Comparison of ENCODE assay signal across 10 cellular contexts in genomic region chr16:68283346-68283745, GRCh38. TPM values are rescaled to one million over a fixed set of nuclear protein-coding genes. Genes with fewer than 3 reads are reported as not detected.
DNase-seq lines count a peak whose midpoint lies in the region; ATAC-seq, FAIRE-seq and TF ChIP-seq lines count a peak whose summit lies in the region.
"Had no signal": no experiment of that assay in that cellular context is flagged by ENCODE, and none has a peak within 500 bp of the region (broad histone marks: within the 10 kb centered on the region; RNA-seq: fewer than 3 reads in every experiment).

No MANE protein-coding gene starts in this region.

- 0 out of 2 replicates have a peak, but pooled peaks cover 6% of the 10 kb centered on the region for H4K20me1 ChIP-seq in K562 (replicated peaks; ENCODE audit: control insufficient read depth, insufficient read depth, low read length)

- TF ChIP-seq EP300 in K562 (IDR thresholded peaks at IDR 0.05; ENCODE audit: low read length) = no peak

- 69% methylated on average over 5 of the region's 5 CpGs for WGBS in K562 (ENCODE audit: insufficient coverage, low coverage, missing lambda C conversion rate)

- H3K9ac ChIP-seq in K562 (ENCODE audit: insufficient read depth in 1 of 2, low read depth in 2 of 2, low read length in 2 of 2) = no peak overlapping the region

- peaks cover 32% of the 10 kb centered on the region for H3K79me2 ChIP-seq in K562 (ENCODE audit: control insufficient read depth, insufficient read depth, low read length)

- no peak for DNase-seq in CD8-positive, alpha-beta memory T cell
- DNase-seq in K562 (ENCODE audit: extremely low read depth in 1 of 4, low spot score in 3 of 4) (no peak), osteocyte (ENCODE audit: extremely low spot score, unreplicated experiment) (no peak), HUDEP-2 (lab: John Stamatoyannopoulos, UW; ENCODE audit: unreplicated experiment in 76 of 76) (no peak), islet precursor cell (no peak), T1000 (lab: John Stamatoyannopoulos, UW) (no peak), frontal cortex (ENCODE audit: low spot score in 2 of 2) (no peak)
- DNase-seq: NCI-H748 treated with DMSO at 0.1 percent for 48 hours had no signal

- no peak for TF ChIP-seq POLR2A in K562 (conservative IDR thresholded peaks at IDR 0.05)

- in situ Hi-C loops in K562 (cut with MboI) = no loop called here

- no TSS peak for BruUV-seq in K562 (replicated peaks; lab: Mats Ljungman, UMichigan)

- peaks cover 10% of the 10 kb centered on the region for H3K36me3 ChIP-seq in CD8-positive, alpha-beta memory T cell (ENCODE audit: insufficient read depth, low read length)
- H3K36me3 ChIP-seq in KOPT-K1 (ENCODE audit: insufficient read depth, low read length) (peaks cover 28% of the 10 kb centered on the region), K562 (ENCODE audit: control insufficient read depth, insufficient read depth, low read length) (peaks cover 76% of the 10 kb centered on the region)

- H3K27me3 ChIP-seq in CD8-positive, alpha-beta memory T cell (ENCODE audit: insufficient read depth, low read length, poor library complexity, severe bottlenecking) = no peaks in the 10 kb centered on the region
- H3K27me3 ChIP-seq in K562 (ENCODE audit: control insufficient read depth in 2 of 2, insufficient read depth in 2 of 2, low read length in 2 of 2) = no peaks in the 10 kb centered on the region

- H3K4me3 Mint-ChIP-seq in CD8-positive, alpha-beta memory T cell = peak overlapping the region; percentile 4 to 84 (median 65)
- no peak overlapping the region for H3K4me3 Mint-ChIP-seq in osteocyte (ENCODE audit: unreplicated experiment)

- no peak overlapping the region for H3K27ac ChIP-seq in CD8-positive, alpha-beta memory T cell (ENCODE audit: low read depth, low read length)
- H3K27ac ChIP-seq in KOPT-K1 (ENCODE audit: low read depth, low read length, poor library complexity, severe bottlenecking) (peak overlapping the region; percentile 86), K562 (ENCODE audit: extremely low read depth, low read depth, low read length) (peak overlapping the region; percentile 28; the same call in 1 of the 3 replicates)

- H3K27me3 Mint-ChIP-seq in CD8-positive, alpha-beta memory T cell = no peaks in the 10 kb centered on the region
- no peaks in the 10 kb centered on the region for H3K27me3 Mint-ChIP-seq in osteocyte (ENCODE audit: unreplicated experiment)

- H3K4me1 ChIP-seq in CD8-positive, alpha-beta memory T cell (ENCODE audit: insufficient read depth, low read length) = peaks cover 93% of the 10 kb centered on the region
- peaks cover 0 to 20% of the 10 kb centered on the region in 2 experiments; a peak in 4 of 5 replicates for H3K4me1 ChIP-seq in K562 (replicated peaks in 1 of 2; ENCODE audit: control insufficient read depth in 2 of 2, insufficient read depth in 2 of 2, low read length in 2 of 2)

- TF ChIP-seq RAD21 in K562 (CRISPR knock-in tag; conservative IDR thresholded peaks at IDR 0.05 in 1 of 2, IDR thresholded peaks at IDR 0.05 in 1 of 2) = no peak

- H3K4me2 ChIP-seq in K562 (ENCODE audit: insufficient read depth, low read length) = no peak overlapping the region

- no peak for ATAC-seq in K562

- peak overlapping the region; percentile 80 to 98 (median 90) for H3K27ac Mint-ChIP-seq in CD8-positive, alpha-beta memory T cell
- H3K27ac Mint-ChIP-seq in osteocyte (ENCODE audit: unreplicated experiment) = peak overlapping the region; percentile 8

- H3K36me3 Mint-ChIP-seq in CD8-positive, alpha-beta memory T cell = peaks cover 0 to 60% (median 29%) of the 10 kb centered on the region in 3 donors
- peaks cover 45% of the 10 kb centered on the region for H3K36me3 Mint-ChIP-seq in osteocyte (ENCODE audit: unreplicated experiment)

- no peaks in the 10 kb centered on the region for H3K9me1 ChIP-seq in K562 (ENCODE audit: control insufficient read depth, insufficient read depth, low read length)

- no peak overlapping the region for H2AFZ ChIP-seq in K562 (ENCODE audit: low read depth, low read length)

- POLR2A ChIA-PET in CD8-positive, alpha-beta memory T cell (lab: Charles Lee) = interaction anchor here (2.0 to 3.5 kb wide), 2 partner anchors 11 to 19 kb away, joined by 5 to 21 read pairs; partner anchors contain the start of gene SLC7A6
- POLR2A ChIA-PET in K562 (lab: Yijun Ruan, JAX) = interaction anchor here (0.6 to 1.8 kb wide), 11 partner anchors 9 to 577 kb away, joined by 3 to 8 read pairs (median 3); no protein-coding TSS in a partner anchor

- H3K9me3 ChIP-seq in CD8-positive, alpha-beta memory T cell (ENCODE audit: low read length) = no peaks in the 10 kb centered on the region
- no peaks in the 10 kb centered on the region for H3K9me3 ChIP-seq in KOPT-K1 (ENCODE audit: insufficient read depth, low read length, poor library complexity, severe bottlenecking)
- H3K9me3 ChIP-seq in K562 (replicated peaks; ENCODE audit: control insufficient read depth, insufficient read depth, low read depth, low read length) = no peaks in the 10 kb centered on the region

- H3K4me3 ChIP-seq in CD8-positive, alpha-beta memory T cell (ENCODE audit: low read length) = no peak overlapping the region
- H3K4me3 ChIP-seq in K562 = no peak overlapping the region

- no peaks in the 10 kb centered on the region for H3K9me3 Mint-ChIP-seq in CD8-positive, alpha-beta memory T cell
- H3K9me3 Mint-ChIP-seq in osteocyte (ENCODE audit: unreplicated experiment) = no peaks in the 10 kb centered on the region

- no peak for FAIRE-seq in K562 (lab: Jason Lieb, UNC)
- no peak for FAIRE-seq in frontal cortex (lab: Jason Lieb, UNC)

- TF ChIP-seq CTCF in K562 (IDR thresholded peaks at IDR 0.05 in 2 of 3, conservative IDR thresholded peaks at IDR 0.05 in 1 of 3; ENCODE audit: insufficient read depth in 2 of 3, low read depth in 1 of 3, low read length in 3 of 3) = no peak
- TF ChIP-seq CTCF in osteocyte (IDR thresholded peaks at IDR 0.05) = no peak

- CTCF ChIA-PET in CD8-positive, alpha-beta memory T cell (lab: Charles Lee) = interaction anchor here (1.3 to 22.1 kb wide), 8 partner anchors 10 to 56 kb away, joined by 3 to 319 read pairs (median 4); partner anchors contain the start of genes PRMT7, SLC7A6 and SLC7A6OS
- CTCF ChIA-PET in K562 (lab: Yijun Ruan, JAX; ENCODE audit: low intra/inter-chr PET ratio) = no interaction called here

- intact Hi-C loops in K562 (cut with micrococcal nuclease) = no loop called here

- peaks cover 80 to 89% (median 87%) of the 10 kb centered on the region in 3 donors for H3K4me1 Mint-ChIP-seq in CD8-positive, alpha-beta memory T cell
- peaks cover 17% of the 10 kb centered on the region for H3K4me1 Mint-ChIP-seq in osteocyte (ENCODE audit: unreplicated experiment)

RNA-seq across cellular contexts. Expression of gene SLC7A6, which starts 19.0 kb away (rescaled TPM):
- total RNA-seq in CD8-positive, alpha-beta memory T cell = 10 to 100 TPM; 91.2 to 94.9 TPM
- 18.7 TPM for polyA plus RNA-seq in CD8-positive, alpha-beta memory T cell
- total RNA-seq in K562 (2011; cell fraction: chromatin; rRNA removed; ENCODE audit: low replicate concordance) = 281 and 367 TPM in 2 replicates
- total RNA-seq in K562 (2011; cell fraction: nucleolus; rRNA removed) = 181 and 198 TPM in 2 replicates
- total RNA-seq in K562 (2011; cell fraction: nucleoplasm; rRNA removed) = 210 and 290 TPM in 2 replicates
- 18.8 and 26.2 TPM in 2 replicates for total RNA-seq in K562 (2014; rRNA removed)
- 29.8 and 33.6 TPM in 2 replicates for total RNA-seq in K562 (2014; rRNA removed; fragmentation: Illumina TruSeq; extraction: Trizol)
- 27.7 and 28.7 TPM in 2 replicates for total RNA-seq in K562 (2015; rRNA removed; fragmentation: Illumina TruSeq; extraction: Trizol)
- total RNA-seq in K562 (2021) = 58.0 and 59.8 TPM in 2 replicates
- polyA plus RNA-seq in K562 (2011; rRNA removed) = 55.7 and 60.1 TPM in 2 replicates
- 63.4 and 107 TPM in 2 replicates for polyA plus RNA-seq in K562 (2011; cell fraction: cytosol; rRNA removed)
- 196 and 243 TPM in 2 replicates for polyA plus RNA-seq in K562 (2011; cell fraction: nucleus; rRNA removed)
- 24.5 and 25.3 TPM in 2 replicates for polyA plus RNA-seq in K562 (2012)
- 51.9 and 53.3 TPM in 2 replicates for polyA plus RNA-seq in K562 (2014; fragmentation: Illumina TruSeq; extraction: Trizol)
- polyA plus RNA-seq in K562 (2014; fragmentation: Nextera tagmentation; extraction: Ambion mirVana) = 10 to 100 TPM; 12.6 to 12.8 TPM
- polyA plus RNA-seq in K562 (2014; rRNA removed) = 38.6 and 44.6 TPM in 2 replicates
- 73.8 and 89.0 TPM in 2 replicates for polyA minus RNA-seq in K562 (2011; rRNA and poly(A)+ RNA removed)
- 29.8 and 51.2 TPM in 2 replicates for polyA minus RNA-seq in K562 (2011; cell fraction: cytosol; rRNA and poly(A)+ RNA removed)
- polyA minus RNA-seq in K562 (2011; cell fraction: nucleus; rRNA and poly(A)+ RNA removed) = 43.2 and 62.4 TPM in 2 replicates
- 50.7 and 52.9 TPM in 2 replicates for total RNA-seq in osteocyte
- 17.1 TPM for total RNA-seq in frontal cortex

RNA-seq across cellular contexts. Expression of gene SLC7A6OS, which starts 27.4 kb away (rescaled TPM):
- 10 to 100 TPM; 21.8 to 25.5 TPM for total RNA-seq in CD8-positive, alpha-beta memory T cell
- 28.2 TPM for polyA plus RNA-seq in CD8-positive, alpha-beta memory T cell
- 26.2 and 38.5 TPM in 2 replicates for total RNA-seq in K562 (2011; cell fraction: chromatin; rRNA removed; ENCODE audit: low replicate concordance)
- total RNA-seq in K562 (2011; cell fraction: nucleolus; rRNA removed) = 20.0 and 22.3 TPM in 2 replicates
- total RNA-seq in K562 (2011; cell fraction: nucleoplasm; rRNA removed) = 30.6 and 38.6 TPM in 2 replicates
- total RNA-seq in K562 (2014; rRNA removed) (16.5 and 18.7 TPM in 2 replicates), K562 (2014; rRNA removed; fragmentation: Illumina TruSeq; extraction: Trizol) (17.6 and 17.8 TPM in 2 replicates), K562 (2015; rRNA removed; fragmentation: Illumina TruSeq; extraction: Trizol) (21.1 and 23.6 TPM in 2 replicates), K562 (2021) (22.1 and 24.3 TPM in 2 replicates), osteocyte (14.2 and 18.4 TPM in 2 replicates), frontal cortex (11.4 TPM)
- polyA plus RNA-seq in K562 (2011; rRNA removed) (14.0 and 17.2 TPM in 2 replicates), K562 (2014; fragmentation: Illumina TruSeq; extraction: Trizol) (16.6 and 18.7 TPM in 2 replicates), K562 (2014; fragmentation: Nextera tagmentation; extraction: Ambion mirVana) (1 to 10 TPM; 2.7 to 4.5 TPM), K562 (2014; rRNA removed) (15.5 and 25.3 TPM in 2 replicates)
- 7.5 and 8.8 TPM in 2 replicates for polyA plus RNA-seq in K562 (2011; cell fraction: cytosol; rRNA removed)
- polyA plus RNA-seq in K562 (2011; cell fraction: nucleus; rRNA removed) = 27.5 and 29.9 TPM in 2 replicates
- polyA plus RNA-seq in K562 (2012) = 11.1 and 12.5 TPM in 2 replicates
- polyA minus RNA-seq in K562 (2011; rRNA and poly(A)+ RNA removed) = 16.2 and 16.7 TPM in 2 replicates
- polyA minus RNA-seq in K562 (2011; cell fraction: cytosol; rRNA and poly(A)+ RNA removed) = 4.7 and 6.0 TPM in 2 replicates
- polyA minus RNA-seq in K562 (2011; cell fraction: nucleus; rRNA and poly(A)+ RNA removed) = 12.8 and 18.1 TPM in 2 replicates

RNA-seq across cellular contexts. Expression of gene PRMT7, which starts 27.5 kb away (rescaled TPM):
- total RNA-seq in CD8-positive, alpha-beta memory T cell = 10 to 100 TPM; 61.1 to 67.5 TPM
- 41.8 TPM for polyA plus RNA-seq in CD8-positive, alpha-beta memory T cell
- total RNA-seq in K562 (2011; cell fraction: chromatin; rRNA removed; ENCODE audit: low replicate concordance) = 222 and 419 TPM in 2 replicates
- total RNA-seq in K562 (2011; cell fraction: nucleolus; rRNA removed) = 230 and 239 TPM in 2 replicates
- 180 and 199 TPM in 2 replicates for total RNA-seq in K562 (2011; cell fraction: nucleoplasm; rRNA removed)
- total RNA-seq in K562 (2014; rRNA removed) = 78.3 and 90.2 TPM in 2 replicates
- 48.0 and 56.7 TPM in 2 replicates for total RNA-seq in K562 (2014; rRNA removed; fragmentation: Illumina TruSeq; extraction: Trizol)
- 69.7 and 73.1 TPM in 2 replicates for total RNA-seq in K562 (2015; rRNA removed; fragmentation: Illumina TruSeq; extraction: Trizol)
- total RNA-seq in K562 (2021) = 78.6 and 79.4 TPM in 2 replicates
- 69.9 and 74.1 TPM in 2 replicates for polyA plus RNA-seq in K562 (2011; rRNA removed)
- polyA plus RNA-seq in K562 (2011; cell fraction: cytosol; rRNA removed) = 63.9 and 89.3 TPM in 2 replicates
- polyA plus RNA-seq in K562 (2011; cell fraction: nucleus; rRNA removed) = 335 and 470 TPM in 2 replicates
- polyA plus RNA-seq in K562 (2012) = 59.7 and 71.7 TPM in 2 replicates
- polyA plus RNA-seq in K562 (2014; fragmentation: Illumina TruSeq; extraction: Trizol) = 66.6 and 85.9 TPM in 2 replicates
- 10 to 100 TPM in 1 of 2 experiments, 1 to 10 TPM in 1; 6.4 to 12.6 TPM for polyA plus RNA-seq in K562 (2014; fragmentation: Nextera tagmentation; extraction: Ambion mirVana)
- polyA plus RNA-seq in K562 (2014; rRNA removed) = 83.7 and 88.8 TPM in 2 replicates
- 70.0 and 109 TPM in 2 replicates for polyA minus RNA-seq in K562 (2011; rRNA and poly(A)+ RNA removed)
- 49.6 and 60.8 TPM in 2 replicates for polyA minus RNA-seq in K562 (2011; cell fraction: cytosol; rRNA and poly(A)+ RNA removed)
- polyA minus RNA-seq in K562 (2011; cell fraction: nucleus; rRNA and poly(A)+ RNA removed) = 92.9 and 103 TPM in 2 replicates
- total RNA-seq in osteocyte = 38.4 and 43.5 TPM in 2 replicates
- 39.5 TPM for total RNA-seq in frontal cortex

RNA-seq across cellular contexts. Expression of gene PLA2G15, which starts 38.2 kb away (rescaled TPM):
- total RNA-seq in CD8-positive, alpha-beta memory T cell = 1 to 10 TPM; 9.0 to 9.4 TPM
- polyA plus RNA-seq in CD8-positive, alpha-beta memory T cell = 11.0 TPM
- total RNA-seq in K562 (2011; cell fraction: chromatin; rRNA removed; ENCODE audit: low replicate concordance) = 19.2 and 54.6 TPM in 2 replicates
- 35.1 and 45.2 TPM in 2 replicates for total RNA-seq in K562 (2011; cell fraction: nucleolus; rRNA removed)
- total RNA-seq in K562 (2011; cell fraction: nucleoplasm; rRNA removed) = 25.2 and 30.1 TPM in 2 replicates
- 7.5 and 8.9 TPM in 2 replicates for total RNA-seq in K562 (2014; rRNA removed)
- 3.1 and 4.6 TPM in 2 replicates for total RNA-seq in K562 (2014; rRNA removed; fragmentation: Illumina TruSeq; extraction: Trizol)
- total RNA-seq in K562 (2015; rRNA removed; fragmentation: Illumina TruSeq; extraction: Trizol) = 4.8 and 5.0 TPM in 2 replicates
- total RNA-seq in K562 (2021) = 8.6 and 9.1 TPM in 2 replicates
- polyA plus RNA-seq in K562 (2011; rRNA removed) = 7.6 and 11.8 TPM in 2 replicates
- 8.9 and 16.0 TPM in 2 replicates for polyA plus RNA-seq in K562 (2011; cell fraction: cytosol; rRNA removed)
- polyA plus RNA-seq in K562 (2011; cell fraction: nucleus; rRNA removed) = 11.9 and 20.4 TPM in 2 replicates
- polyA plus RNA-seq in K562 (2012) = 7.1 and 14.4 TPM in 2 replicates
- 4.0 and 5.9 TPM in 2 replicates for polyA plus RNA-seq in K562 (2014; fragmentation: Illumina TruSeq; extraction: Trizol)
- 1 to 10 TPM in 1 of 2 experiments, under 1 TPM in 1; 0.42 to 1.1 TPM for polyA plus RNA-seq in K562 (2014; fragmentation: Nextera tagmentation; extraction: Ambion mirVana)
- polyA plus RNA-seq in K562 (2014; rRNA removed) = 6.1 and 6.6 TPM in 2 replicates
- polyA minus RNA-seq in K562 (2011; rRNA and poly(A)+ RNA removed) = 7.5 and 7.6 TPM in 2 replicates
- 7.8 and 9.6 TPM in 2 replicates for polyA minus RNA-seq in K562 (2011; cell fraction: cytosol; rRNA and poly(A)+ RNA removed)
- polyA minus RNA-seq in K562 (2011; cell fraction: nucleus; rRNA and poly(A)+ RNA removed) = 6.3 and 6.7 TPM in 2 replicates
- 25.9 and 27.9 TPM in 2 replicates for total RNA-seq in osteocyte
- 18.3 TPM for total RNA-seq in frontal cortex

RNA-seq across cellular contexts. Expression of gene ESRP2, which starts 47.4 kb away (rescaled TPM):
- total RNA-seq in CD8-positive, alpha-beta memory T cell = under 1 TPM; 0.11 to 0.27 TPM
- polyA plus RNA-seq in CD8-positive, alpha-beta memory T cell = 0.32 TPM
- total RNA-seq in K562 (2011; cell fraction: chromatin; rRNA removed; ENCODE audit: low replicate concordance) = 0.39 TPM in 1 of 2 replicates, not detected in the other
- total RNA-seq in K562 (2011; cell fraction: nucleolus; rRNA removed) = not detected in 2 replicates
- not detected in 2 replicates for total RNA-seq in K562 (2011; cell fraction: nucleoplasm; rRNA removed)
- 0.05 TPM in 1 of 2 replicates, not detected in the other for total RNA-seq in K562 (2014; rRNA removed)
- total RNA-seq in K562 (2014; rRNA removed; fragmentation: Illumina TruSeq; extraction: Trizol) = not detected in 2 replicates
- total RNA-seq in K562 (2015; rRNA removed; fragmentation: Illumina TruSeq; extraction: Trizol) = not detected in 2 replicates
- total RNA-seq in K562 (2021) = 0.07 and 0.36 TPM in 2 replicates
- polyA plus RNA-seq in K562 (2011; rRNA removed) = 0.09 TPM in 1 of 2 replicates, not detected in the other
- polyA plus RNA-seq in K562 (2011; cell fraction: cytosol; rRNA removed) = not detected in 2 replicates
- polyA plus RNA-seq in K562 (2011; cell fraction: nucleus; rRNA removed) = 0.07 TPM in 1 of 2 replicates, not detected in the other
- 0.17 and 0.39 TPM in 2 replicates for polyA plus RNA-seq in K562 (2012)
- polyA plus RNA-seq in K562 (2014; fragmentation: Illumina TruSeq; extraction: Trizol) = not detected in 2 replicates
- under 1 TPM in 1 of 2 experiments, not detected in 1; 0.15 TPM for polyA plus RNA-seq in K562 (2014; fragmentation: Nextera tagmentation; extraction: Ambion mirVana)
- polyA plus RNA-seq in K562 (2014; rRNA removed) = not detected in 2 replicates
- polyA minus RNA-seq in K562 (2011; rRNA and poly(A)+ RNA removed) = not detected in 2 replicates
- 1.3 TPM in 1 of 2 replicates, not detected in the other for polyA minus RNA-seq in K562 (2011; cell fraction: cytosol; rRNA and poly(A)+ RNA removed)
- polyA minus RNA-seq in K562 (2011; cell fraction: nucleus; rRNA and poly(A)+ RNA removed) = 0.27 TPM in 1 of 2 replicates, not detected in the other
- total RNA-seq in osteocyte = 0.16 and 0.24 TPM in 2 replicates
- total RNA-seq in frontal cortex = not detected
- total RNA-seq: LHCN-M2 had no signal
